In genomic region chr7:104931181-104931781, GRCh38 we compare ENCODE assay signal across 12 cellular contexts.
DNase-seq lines count a peak whose midpoint lies in the region; ATAC-seq and TF ChIP-seq lines count a peak whose summit lies in the region.
"Had no signal": no experiment of that assay in that cellular context is flagged by ENCODE, and none has a peak within 500 bp of the region (broad histone marks: within the 10 kb centered on the region; RNA-seq: fewer than 3 reads in every experiment).

No MANE protein-coding gene starts in this region.

- peak; percentile 71 for ATAC-seq in GM23338
- ATAC-seq in naive B cell (ENCODE audit: low read depth in 2 of 2) = no peak
- ATAC-seq in GM18517 (IDR thresholded peaks at IDR 0.05; ENCODE audit: unreplicated experiment) = no peak
- no peak for ATAC-seq in GM18511 (IDR thresholded peaks at IDR 0.05; ENCODE audit: unreplicated experiment)
- ATAC-seq: stimulated activated memory B cell treated with anti-CD40 and anti-IgM and Interleukin-4, amounts not matched to agents 10 μg/mL and 1 μg/mL and 100 μg/mL, for 72 hours had no signal

- H3K9me3 ChIP-seq in duodenal mucosa (ENCODE audit: control insufficient read depth in 1 of 2, low read length in 2 of 2) = no peaks in the 10 kb centered on the region

- H3K4me3 ChIP-seq in GM23338 (no peak overlapping the region), duodenal mucosa (ENCODE audit: low read depth in 1 of 2, low read length in 2 of 2) (no peak overlapping the region)

- peak overlapping the region; percentile 56; the same call in 1 of the 2 replicates for H2AFZ ChIP-seq in GM23338

- peaks cover 2% of the 10 kb centered on the region for H3K27me3 Mint-ChIP-seq in GM23338 (ENCODE audit: insufficient read depth, low read depth, poor library complexity)
- no peaks in the 10 kb centered on the region for H3K27me3 Mint-ChIP-seq in naive B cell
- no peaks in the 10 kb centered on the region for H3K27me3 Mint-ChIP-seq in Calu3 (ENCODE audit: unreplicated experiment)
- H3K27me3 Mint-ChIP-seq: stimulated activated memory B cell treated with anti-CD40 and anti-IgM and Interleukin-4, amounts not matched to agents 10 μg/mL and 1 μg/mL and 100 μg/mL, for 72 hours had no signal

- H3K9ac ChIP-seq in duodenal mucosa (ENCODE audit: low read depth in 1 of 2, low read length in 2 of 2) = peak overlapping the region; percentile 21 to 53

- peak; percentile 9 for DNase-seq in GM23338 (ENCODE audit: low spot score)
- peak; percentile 63 for DNase-seq in NCI-H2029 (lab: John Stamatoyannopoulos, UW)
- no peak for DNase-seq in naive B cell
- no peak for DNase-seq in Calu3
- no peak for DNase-seq in NCI-H510A treated with DMSO at 0.1 percent for 48 hours (lab: John Stamatoyannopoulos, UW)
- DNase-seq: activated T-cell treated with anti-CD3 and anti-CD28 coated beads, Interleukin-2, amount 50 U/mL, for 48 hours; NCI-H1436 treated with DMSO at 0.1 percent for 48 hours; occipital lobe had no signal

- no TSS peak for BruUV-seq in Calu3 (replicated peaks; lab: Mats Ljungman, UMichigan)

- H3K9me3 Mint-ChIP-seq in GM23338 (no peaks in the 10 kb centered on the region), naive B cell (no peaks in the 10 kb centered on the region), Calu3 (ENCODE audit: low read depth, unreplicated experiment) (no peaks in the 10 kb centered on the region)
- H3K9me3 Mint-ChIP-seq: stimulated activated memory B cell treated with anti-CD40 and anti-IgM and Interleukin-4, amounts not matched to agents 10 μg/mL and 1 μg/mL and 100 μg/mL, for 72 hours had no signal

- no peaks in the 10 kb centered on the region for H4K20me1 ChIP-seq in GM23338 (replicated peaks; ENCODE audit: insufficient read depth)

- H3K36me3 ChIP-seq in GM23338 (ENCODE audit: insufficient read depth) = no peaks in the 10 kb centered on the region
- no peaks in the 10 kb centered on the region for H3K36me3 ChIP-seq in duodenal mucosa (ENCODE audit: control insufficient read depth in 1 of 2, insufficient read depth in 2 of 2, low read length in 2 of 2)

- TF ChIP-seq CTCF in GM23338 (conservative IDR thresholded peaks at IDR 0.05; ENCODE audit: low read depth in 2 of 2) (no peak), Calu3 (IDR thresholded peaks at IDR 0.05; ENCODE audit: unreplicated experiment) (no peak)

- H3K4me3 Mint-ChIP-seq in GM23338 = no peak overlapping the region
- H3K4me3 Mint-ChIP-seq in naive B cell = peak overlapping the region in 5 of 8 donors; percentile 36 to 53 (median 47)
- H3K4me3 Mint-ChIP-seq in Calu3 (ENCODE audit: low read depth, unreplicated experiment) = no peak overlapping the region
- H3K4me3 Mint-ChIP-seq: stimulated activated memory B cell treated with anti-CD40 and anti-IgM and Interleukin-4, amounts not matched to agents 10 μg/mL and 1 μg/mL and 100 μg/mL, for 72 hours had no signal

- H3K27ac ChIP-seq in GM23338 (ENCODE audit: low read depth) (no peak overlapping the region), duodenal mucosa (ENCODE audit: low read depth, low read length) (no peak overlapping the region)

- no peaks in the 10 kb centered on the region for H3K27me3 ChIP-seq in GM23338 (ENCODE audit: insufficient read depth)
- H3K27me3 ChIP-seq in duodenal mucosa (ENCODE audit: control insufficient read depth in 1 of 2, insufficient read depth in 2 of 2, low read length in 2 of 2) = no peaks in the 10 kb centered on the region

- intact Hi-C loops in Calu3 (cut with micrococcal nuclease; ENCODE audit: unreplicated experiment) = no loop called here

- no peaks in the 10 kb centered on the region for H3K79me2 ChIP-seq in GM23338 (replicated peaks; ENCODE audit: insufficient read depth)

- CTCF ChIA-PET in Calu3 (lab: Charles Lee) = no interaction called here

- H3K36me3 Mint-ChIP-seq in GM23338 (ENCODE audit: low read depth) (no peaks in the 10 kb centered on the region), naive B cell (no peaks in the 10 kb centered on the region), Calu3 (ENCODE audit: insufficient read depth, unreplicated experiment) (no peaks in the 10 kb centered on the region)
- H3K36me3 Mint-ChIP-seq: stimulated activated memory B cell treated with anti-CD40 and anti-IgM and Interleukin-4, amounts not matched to agents 10 μg/mL and 1 μg/mL and 100 μg/mL, for 72 hours had no signal

- peak overlapping the region; percentile 40 for H3K27ac Mint-ChIP-seq in GM23338
- H3K27ac Mint-ChIP-seq in naive B cell = peak overlapping the region; percentile 93 to 97 (median 96)
- H3K27ac Mint-ChIP-seq in Calu3 (ENCODE audit: unreplicated experiment) = no peak overlapping the region

- no peaks in the 10 kb centered on the region for H3K9me2 ChIP-seq in GM23338 (ENCODE audit: insufficient read depth)

- no peak overlapping the region for H3K4me2 ChIP-seq in GM23338

- H3K4me1 Mint-ChIP-seq in GM23338 (peaks cover 27% of the 10 kb centered on the region), naive B cell (peaks cover 48 to 65% (median 57%) of the 10 kb centered on the region in 3 donors), Calu3 (ENCODE audit: low read depth, unreplicated experiment) (peaks cover 20% of the 10 kb centered on the region)

- peaks cover 12% of the 10 kb centered on the region; the same call in 1 of the 2 replicates for H3K4me1 ChIP-seq in GM23338 (ENCODE audit: insufficient read depth)
- peaks cover 32 to 43% of the 10 kb centered on the region in 2 donors for H3K4me1 ChIP-seq in duodenal mucosa (ENCODE audit: control insufficient read depth in 1 of 2, insufficient read depth in 2 of 2, low read length in 2 of 2)

- peaks cover 6% of the 10 kb centered on the region; the same call in 1 of the 2 replicates for H3F3A ChIP-seq in GM23338 (replicated peaks; ENCODE audit: low read depth)

TF ChIP-seq in GM23338, 12 proteins besides CTCF, POLR2A, EP300 and RAD21 (continues in another document):
- TF ChIP-seq JUNB (IDR thresholded peaks at IDR 0.05; ENCODE audit: unreplicated experiment) (no peak), ETS1 (IDR thresholded peaks at IDR 0.05) (no peak), POLR2AphosphoS5 (IDR thresholded peaks at IDR 0.05; ENCODE audit: low read depth) (no peak), REST (IDR thresholded peaks at IDR 0.05; ENCODE audit: unreplicated experiment) (no peak), CREB1 (CRISPR knock-in tag; IDR thresholded peaks at IDR 0.05; ENCODE audit: low read depth) (no peak), NANOG (IDR thresholded peaks at IDR 0.05; ENCODE audit: borderline replicate concordance) (no peak), ZNF331 (CRISPR knock-in tag; IDR thresholded peaks at IDR 0.05; ENCODE audit: low read depth) (no peak), EZH2 (IDR thresholded peaks at IDR 0.05; ENCODE audit: low read depth, unreplicated experiment) (no peak), EZH2phosphoT487 (IDR thresholded peaks at IDR 0.05; ENCODE audit: unreplicated experiment) (no peak), ZNF114 (CRISPR knock-in tag; IDR thresholded peaks at IDR 0.05) (no peak), STAT1 (IDR thresholded peaks at IDR 0.05; ENCODE audit: unreplicated experiment) (no peak)

Comparison
In these comparisons a context has a peak if more than half of its experiments do, and no peak if none do; other contexts are left out.
1. DNase-seq: peak in GM23338 (single experiment) and NCI-H2029 (single experiment); none in naive B cell (single experiment), Calu3 (single experiment) and NCI-H510A treated with DMSO at 0.1 percent for 48 hours (single experiment).
2. H3K4me3 Mint-ChIP-seq: peak in naive B cell (5 of 8); none in GM23338 (single experiment) and Calu3 (single experiment).